1 cellular context compared by ENCODE assay signal in the genomic region with DNA sequence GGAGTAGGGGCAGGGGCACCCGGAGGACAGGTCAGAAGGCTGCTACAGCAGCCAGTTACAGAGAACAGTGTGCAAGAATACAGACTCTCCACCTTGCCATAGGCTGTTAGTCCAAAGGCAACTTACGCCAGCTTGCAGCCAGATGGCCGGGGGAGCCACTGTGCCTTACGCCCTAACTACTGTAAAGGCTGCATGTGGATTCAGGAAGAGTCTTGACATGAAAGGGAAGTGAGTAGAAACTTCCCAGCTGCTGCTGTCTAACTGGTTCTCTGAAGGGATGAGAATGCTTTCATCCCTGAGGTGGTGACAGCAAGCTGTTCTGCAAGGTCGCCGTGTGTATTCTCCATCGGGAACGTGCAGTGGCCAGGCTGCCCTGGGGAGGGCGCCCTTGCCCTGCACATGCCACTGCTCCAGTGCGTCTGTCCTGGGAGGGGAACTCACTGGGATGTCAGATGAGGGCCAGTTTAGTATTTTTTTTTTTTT.
TF ChIP-seq lines count a peak whose summit lies in the region.

No MANE protein-coding gene starts in this region.

TF ChIP-seq in HepG2, 621 proteins besides CTCF, POLR2A, EP300 and RAD21 (continued from another document and continues in another):
- TF ChIP-seq ZNF160 (CRISPR knock-in tag; IDR thresholded peaks at IDR 0.05), result no peak
- peak; percentile 55 for TF ChIP-seq GATAD1 (CRISPR knock-in tag; IDR thresholded peaks at IDR 0.05)
- TF ChIP-seq, protein P1, sequence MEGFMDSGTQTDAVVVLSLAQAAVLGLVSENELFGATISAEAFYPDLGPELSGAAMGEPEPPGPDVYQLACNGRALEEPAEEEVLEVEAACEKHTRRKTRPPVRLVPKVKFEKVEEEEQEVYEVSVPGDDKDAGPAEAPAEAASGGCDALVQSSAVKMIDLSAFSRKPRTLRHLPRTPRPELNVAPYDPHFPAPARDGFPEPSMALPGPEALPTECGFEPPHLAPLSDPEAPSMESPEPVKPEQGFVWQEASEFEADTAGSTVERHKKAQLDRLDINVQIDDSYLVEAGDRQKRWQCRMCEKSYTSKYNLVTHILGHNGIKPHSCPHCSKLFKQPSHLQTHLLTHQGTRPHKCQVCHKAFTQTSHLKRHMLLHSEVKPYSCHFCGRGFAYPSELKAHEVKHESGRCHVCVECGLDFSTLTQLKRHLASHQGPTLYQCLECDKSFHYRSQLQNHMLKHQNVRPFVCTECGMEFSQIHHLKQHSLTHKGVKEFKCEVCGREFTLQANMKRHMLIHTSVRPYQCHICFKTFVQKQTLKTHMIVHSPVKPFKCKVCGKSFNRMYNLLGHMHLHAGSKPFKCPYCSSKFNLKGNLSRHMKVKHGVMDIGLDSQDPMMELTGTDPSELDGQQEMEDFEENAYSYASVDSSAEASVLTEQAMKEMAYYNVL (CRISPR knock-in tag; IDR thresholded peaks at IDR 0.05; ENCODE audit: borderline replicate concordance), result 0 out of 2 replicates have a peak, but pooled peaks have one; percentile 18
- TF ChIP-seq, protein P2, sequence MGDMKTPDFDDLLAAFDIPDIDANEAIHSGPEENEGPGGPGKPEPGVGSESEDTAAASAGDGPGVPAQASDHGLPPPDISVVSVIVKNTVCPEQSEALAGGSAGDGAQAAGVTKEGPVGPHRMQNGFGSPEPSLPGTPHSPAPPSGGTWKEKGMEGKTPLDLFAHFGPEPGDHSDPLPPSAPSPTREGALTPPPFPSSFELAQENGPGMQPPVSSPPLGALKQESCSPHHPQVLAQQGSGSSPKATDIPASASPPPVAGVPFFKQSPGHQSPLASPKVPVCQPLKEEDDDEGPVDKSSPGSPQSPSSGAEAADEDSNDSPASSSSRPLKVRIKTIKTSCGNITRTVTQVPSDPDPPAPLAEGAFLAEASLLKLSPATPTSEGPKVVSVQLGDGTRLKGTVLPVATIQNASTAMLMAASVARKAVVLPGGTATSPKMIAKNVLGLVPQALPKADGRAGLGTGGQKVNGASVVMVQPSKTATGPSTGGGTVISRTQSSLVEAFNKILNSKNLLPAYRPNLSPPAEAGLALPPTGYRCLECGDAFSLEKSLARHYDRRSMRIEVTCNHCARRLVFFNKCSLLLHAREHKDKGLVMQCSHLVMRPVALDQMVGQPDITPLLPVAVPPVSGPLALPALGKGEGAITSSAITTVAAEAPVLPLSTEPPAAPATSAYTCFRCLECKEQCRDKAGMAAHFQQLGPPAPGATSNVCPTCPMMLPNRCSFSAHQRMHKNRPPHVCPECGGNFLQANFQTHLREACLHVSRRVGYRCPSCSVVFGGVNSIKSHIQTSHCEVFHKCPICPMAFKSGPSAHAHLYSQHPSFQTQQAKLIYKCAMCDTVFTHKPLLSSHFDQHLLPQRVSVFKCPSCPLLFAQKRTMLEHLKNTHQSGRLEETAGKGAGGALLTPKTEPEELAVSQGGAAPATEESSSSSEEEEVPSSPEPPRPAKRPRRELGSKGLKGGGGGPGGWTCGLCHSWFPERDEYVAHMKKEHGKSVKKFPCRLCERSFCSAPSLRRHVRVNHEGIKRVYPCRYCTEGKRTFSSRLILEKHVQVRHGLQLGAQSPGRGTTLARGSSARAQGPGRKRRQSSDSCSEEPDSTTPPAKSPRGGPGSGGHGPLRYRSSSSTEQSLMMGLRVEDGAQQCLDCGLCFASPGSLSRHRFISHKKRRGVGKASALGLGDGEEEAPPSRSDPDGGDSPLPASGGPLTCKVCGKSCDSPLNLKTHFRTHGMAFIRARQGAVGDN (CRISPR knock-in tag; IDR thresholded peaks at IDR 0.05), result peak; percentile 57
- TF ChIP-seq, protein P3, sequence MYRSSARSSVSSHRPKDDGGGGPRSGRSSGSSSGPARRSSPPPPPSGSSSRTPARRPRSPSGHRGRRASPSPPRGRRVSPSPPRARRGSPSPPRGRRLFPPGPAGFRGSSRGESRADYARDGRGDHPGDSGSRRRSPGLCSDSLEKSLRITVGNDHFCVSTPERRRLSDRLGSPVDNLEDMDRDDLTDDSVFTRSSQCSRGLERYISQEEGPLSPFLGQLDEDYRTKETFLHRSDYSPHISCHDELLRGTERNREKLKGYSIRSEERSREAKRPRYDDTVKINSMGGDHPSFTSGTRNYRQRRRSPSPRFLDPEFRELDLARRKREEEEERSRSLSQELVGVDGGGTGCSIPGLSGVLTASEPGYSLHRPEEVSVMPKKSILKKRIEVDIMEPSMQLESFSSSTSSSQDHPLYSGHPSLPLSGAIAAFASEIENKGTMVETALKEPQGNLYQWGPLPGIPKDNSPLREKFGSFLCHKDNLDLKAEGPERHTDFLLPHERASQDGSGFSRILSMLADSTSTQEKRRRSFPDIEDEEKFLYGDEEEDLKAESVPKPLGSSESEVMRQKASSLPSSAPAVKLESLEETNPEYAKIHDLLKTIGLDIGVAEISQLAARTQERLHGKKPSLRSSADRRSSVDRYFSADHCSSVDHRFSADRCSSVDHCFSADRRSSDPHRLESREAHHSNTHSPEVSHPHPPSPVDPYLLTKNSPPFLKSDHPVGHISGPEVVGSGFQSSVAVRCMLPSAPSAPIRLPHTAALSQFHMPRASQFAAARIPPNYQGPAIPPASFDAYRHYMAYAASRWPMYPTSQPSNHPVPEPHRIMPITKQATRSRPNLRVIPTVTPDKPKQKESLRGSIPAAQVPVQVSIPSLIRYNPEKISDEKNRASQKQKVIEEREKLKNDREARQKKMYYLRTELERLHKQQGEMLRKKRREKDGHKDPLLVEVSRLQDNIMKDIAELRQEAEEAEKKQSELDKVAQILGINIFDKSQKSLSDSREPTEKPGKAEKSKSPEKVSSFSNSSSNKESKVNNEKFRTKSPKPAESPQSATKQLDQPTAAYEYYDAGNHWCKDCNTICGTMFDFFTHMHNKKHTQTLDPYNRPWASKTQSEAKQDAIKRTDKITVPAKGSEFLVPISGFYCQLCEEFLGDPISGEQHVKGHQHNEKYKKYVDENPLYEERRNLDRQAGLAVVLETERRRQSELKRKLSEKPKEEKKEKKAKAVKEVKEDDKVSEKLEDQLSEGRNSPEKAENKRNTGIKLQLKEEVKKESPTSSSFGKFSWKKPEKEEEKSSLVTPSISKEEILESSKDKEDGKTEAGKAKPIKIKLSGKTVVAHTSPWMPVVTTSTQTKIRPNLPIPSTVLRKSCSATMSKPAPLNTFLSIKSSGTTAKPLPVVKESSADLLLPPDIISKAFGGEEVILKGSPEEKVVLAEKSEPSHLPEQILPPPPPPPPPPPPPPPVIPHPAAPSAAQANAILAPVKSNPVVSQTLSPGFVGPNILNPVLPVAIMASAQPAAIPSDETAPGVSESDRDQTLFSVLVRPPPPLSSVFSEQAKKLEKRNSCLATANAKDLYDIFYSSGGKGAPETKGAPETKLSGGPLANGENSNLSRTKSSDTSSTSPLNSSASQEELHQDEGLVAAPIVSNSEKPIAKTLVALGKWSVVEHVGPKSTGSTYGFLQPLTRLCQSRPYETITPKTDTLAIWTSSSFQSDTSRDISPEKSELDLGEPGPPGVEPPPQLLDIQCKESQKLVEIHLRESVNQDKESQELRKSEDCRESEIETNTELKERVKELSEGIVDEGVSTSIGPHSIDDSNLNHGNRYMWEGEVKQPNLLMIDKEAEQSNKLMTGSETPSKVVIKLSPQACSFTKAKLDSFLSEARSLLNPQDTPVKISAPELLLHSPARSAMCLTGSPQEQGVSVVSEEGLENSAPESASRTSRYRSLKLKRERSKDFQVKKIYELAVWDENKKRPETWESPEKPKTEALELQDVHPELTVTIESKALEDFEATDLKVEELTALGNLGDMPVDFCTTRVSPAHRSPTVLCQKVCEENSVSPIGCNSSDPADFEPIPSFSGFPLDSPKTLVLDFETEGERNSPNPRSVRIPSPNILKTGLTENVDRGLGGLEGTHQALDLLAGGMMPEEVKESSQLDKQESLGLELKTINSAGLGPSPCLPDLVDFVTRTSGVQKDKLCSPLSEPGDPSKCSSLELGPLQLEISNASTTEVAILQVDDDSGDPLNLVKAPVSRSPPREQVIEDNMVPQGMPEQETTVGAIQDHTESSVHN (CRISPR knock-in tag; IDR thresholded peaks at IDR 0.05), result 0 out of 2 replicates have a peak, but pooled peaks have one; percentile 45
- TF ChIP-seq, protein P4, sequence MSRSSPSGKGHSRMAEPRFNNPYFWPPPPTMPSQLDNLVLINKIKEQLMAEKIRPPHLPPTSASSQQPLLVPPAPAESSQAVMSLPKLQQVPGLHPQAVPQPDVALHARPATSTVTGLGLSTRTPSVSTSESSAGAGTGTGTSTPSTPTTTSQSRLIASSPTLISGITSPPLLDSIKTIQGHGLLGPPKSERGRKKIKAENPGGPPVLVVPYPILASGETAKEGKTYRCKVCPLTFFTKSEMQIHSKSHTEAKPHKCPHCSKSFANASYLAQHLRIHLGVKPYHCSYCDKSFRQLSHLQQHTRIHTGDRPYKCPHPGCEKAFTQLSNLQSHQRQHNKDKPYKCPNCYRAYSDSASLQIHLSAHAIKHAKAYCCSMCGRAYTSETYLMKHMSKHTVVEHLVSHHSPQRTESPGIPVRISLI (CRISPR knock-in tag; IDR thresholded peaks at IDR 0.05; ENCODE audit: borderline replicate concordance), result peak; percentile 48; the same call in 1 of the 2 replicates
- TF ChIP-seq AHR (CRISPR knock-in tag; IDR thresholded peaks at IDR 0.05), result no peak
- TF ChIP-seq, protein P5, sequence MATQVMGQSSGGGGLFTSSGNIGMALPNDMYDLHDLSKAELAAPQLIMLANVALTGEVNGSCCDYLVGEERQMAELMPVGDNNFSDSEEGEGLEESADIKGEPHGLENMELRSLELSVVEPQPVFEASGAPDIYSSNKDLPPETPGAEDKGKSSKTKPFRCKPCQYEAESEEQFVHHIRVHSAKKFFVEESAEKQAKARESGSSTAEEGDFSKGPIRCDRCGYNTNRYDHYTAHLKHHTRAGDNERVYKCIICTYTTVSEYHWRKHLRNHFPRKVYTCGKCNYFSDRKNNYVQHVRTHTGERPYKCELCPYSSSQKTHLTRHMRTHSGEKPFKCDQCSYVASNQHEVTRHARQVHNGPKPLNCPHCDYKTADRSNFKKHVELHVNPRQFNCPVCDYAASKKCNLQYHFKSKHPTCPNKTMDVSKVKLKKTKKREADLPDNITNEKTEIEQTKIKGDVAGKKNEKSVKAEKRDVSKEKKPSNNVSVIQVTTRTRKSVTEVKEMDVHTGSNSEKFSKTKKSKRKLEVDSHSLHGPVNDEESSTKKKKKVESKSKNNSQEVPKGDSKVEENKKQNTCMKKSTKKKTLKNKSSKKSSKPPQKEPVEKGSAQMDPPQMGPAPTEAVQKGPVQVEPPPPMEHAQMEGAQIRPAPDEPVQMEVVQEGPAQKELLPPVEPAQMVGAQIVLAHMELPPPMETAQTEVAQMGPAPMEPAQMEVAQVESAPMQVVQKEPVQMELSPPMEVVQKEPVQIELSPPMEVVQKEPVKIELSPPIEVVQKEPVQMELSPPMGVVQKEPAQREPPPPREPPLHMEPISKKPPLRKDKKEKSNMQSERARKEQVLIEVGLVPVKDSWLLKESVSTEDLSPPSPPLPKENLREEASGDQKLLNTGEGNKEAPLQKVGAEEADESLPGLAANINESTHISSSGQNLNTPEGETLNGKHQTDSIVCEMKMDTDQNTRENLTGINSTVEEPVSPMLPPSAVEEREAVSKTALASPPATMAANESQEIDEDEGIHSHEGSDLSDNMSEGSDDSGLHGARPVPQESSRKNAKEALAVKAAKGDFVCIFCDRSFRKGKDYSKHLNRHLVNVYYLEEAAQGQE (IDR thresholded peaks at IDR 0.05; ENCODE audit: borderline replicate concordance in 1 of 2, low read depth in 1 of 2, low read length in 2 of 2), result no peak
- TF ChIP-seq TOPORS (CRISPR knock-in tag; IDR thresholded peaks at IDR 0.05), result no peak
- TF ChIP-seq BHLHE40 (IDR thresholded peaks at IDR 0.05; ENCODE audit: low read length), result peak; percentile 32; the same call in 1 of the 2 replicates
- no peak for TF ChIP-seq SOX6 (IDR thresholded peaks at IDR 0.05)
- peak; percentile 33; the same call in 1 of the 2 replicates for TF ChIP-seq SOX6 (CRISPR knock-in tag; IDR thresholded peaks at IDR 0.05)
- TF ChIP-seq SMC3 (IDR thresholded peaks at IDR 0.05; ENCODE audit: low read length), result peak; percentile 59
- TF ChIP-seq, protein P6, sequence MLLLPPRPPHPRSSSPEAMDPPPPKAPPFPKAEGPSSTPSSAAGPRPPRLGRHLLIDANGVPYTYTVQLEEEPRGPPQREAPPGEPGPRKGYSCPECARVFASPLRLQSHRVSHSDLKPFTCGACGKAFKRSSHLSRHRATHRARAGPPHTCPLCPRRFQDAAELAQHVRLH (CRISPR knock-in tag; IDR thresholded peaks at IDR 0.05; ENCODE audit: borderline replicate concordance, low read depth), result peak; percentile 62; the same call in 1 of the 2 replicates
- TF ChIP-seq TBX3 (IDR thresholded peaks at IDR 0.05; ENCODE audit: borderline replicate concordance), result no peak
- peak; percentile 36; the same call in 1 of the 2 replicates for TF ChIP-seq ZNF768 (CRISPR knock-in tag; IDR thresholded peaks at IDR 0.05)
- 0 out of 2 replicates have a peak, but pooled peaks have one; percentile 59 for TF ChIP-seq CHCHD3 (CRISPR knock-in tag; IDR thresholded peaks at IDR 0.05)
- TF ChIP-seq ZNF713 (CRISPR knock-in tag; IDR thresholded peaks at IDR 0.05), result peak; percentile 81; the same call in 1 of the 2 replicates
- no peak for TF ChIP-seq KMT2B (CRISPR knock-in tag; IDR thresholded peaks at IDR 0.05)
- TF ChIP-seq NR2F6 (IDR thresholded peaks at IDR 0.05), result no peak
- peak; percentile 56 for TF ChIP-seq NR2F6 (CRISPR knock-in tag; IDR thresholded peaks at IDR 0.05)
- TF ChIP-seq, protein P7, sequence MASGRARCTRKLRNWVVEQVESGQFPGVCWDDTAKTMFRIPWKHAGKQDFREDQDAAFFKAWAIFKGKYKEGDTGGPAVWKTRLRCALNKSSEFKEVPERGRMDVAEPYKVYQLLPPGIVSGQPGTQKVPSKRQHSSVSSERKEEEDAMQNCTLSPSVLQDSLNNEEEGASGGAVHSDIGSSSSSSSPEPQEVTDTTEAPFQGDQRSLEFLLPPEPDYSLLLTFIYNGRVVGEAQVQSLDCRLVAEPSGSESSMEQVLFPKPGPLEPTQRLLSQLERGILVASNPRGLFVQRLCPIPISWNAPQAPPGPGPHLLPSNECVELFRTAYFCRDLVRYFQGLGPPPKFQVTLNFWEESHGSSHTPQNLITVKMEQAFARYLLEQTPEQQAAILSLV (CRISPR knock-in tag; IDR thresholded peaks at IDR 0.05; ENCODE audit: borderline replicate concordance), result no peak
- peak; percentile 83 for TF ChIP-seq TEAD3 (CRISPR knock-in tag; optimal IDR thresholded peaks at IDR 0.05; ENCODE audit: borderline replicate concordance)
- TF ChIP-seq, protein P8, sequence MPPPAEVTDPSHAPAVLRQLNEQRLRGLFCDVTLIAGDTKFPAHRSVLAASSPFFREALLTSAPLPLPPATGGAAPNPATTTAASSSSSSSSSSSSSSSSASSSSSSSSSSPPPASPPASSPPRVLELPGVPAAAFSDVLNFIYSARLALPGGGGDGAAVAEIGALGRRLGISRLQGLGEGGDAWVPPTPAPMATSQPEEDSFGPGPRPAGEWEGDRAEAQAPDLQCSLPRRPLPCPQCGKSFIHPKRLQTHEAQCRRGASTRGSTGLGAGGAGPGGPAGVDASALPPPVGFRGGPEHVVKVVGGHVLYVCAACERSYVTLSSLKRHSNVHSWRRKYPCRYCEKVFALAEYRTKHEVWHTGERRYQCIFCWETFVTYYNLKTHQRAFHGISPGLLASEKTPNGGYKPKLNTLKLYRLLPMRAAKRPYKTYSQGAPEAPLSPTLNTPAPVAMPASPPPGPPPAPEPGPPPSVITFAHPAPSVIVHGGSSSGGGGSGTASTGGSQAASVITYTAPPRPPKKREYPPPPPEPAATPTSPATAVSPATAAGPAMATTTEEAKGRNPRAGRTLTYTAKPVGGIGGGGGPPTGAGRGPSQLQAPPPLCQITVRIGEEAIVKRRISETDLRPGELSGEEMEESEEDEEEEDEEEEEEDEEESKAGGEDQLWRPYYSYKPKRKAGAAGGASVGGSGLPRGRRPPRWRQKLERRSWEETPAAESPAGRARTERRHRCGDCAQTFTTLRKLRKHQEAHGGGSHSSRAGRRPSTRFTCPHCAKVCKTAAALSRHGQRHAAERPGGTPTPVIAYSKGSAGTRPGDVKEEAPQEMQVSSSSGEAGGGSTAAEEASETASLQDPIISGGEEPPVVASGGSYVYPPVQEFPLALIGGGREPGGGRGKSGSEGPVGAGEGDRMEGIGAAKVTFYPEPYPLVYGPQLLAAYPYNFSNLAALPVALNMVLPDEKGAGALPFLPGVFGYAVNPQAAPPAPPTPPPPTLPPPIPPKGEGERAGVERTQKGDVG (CRISPR knock-in tag; IDR thresholded peaks at IDR 0.05; ENCODE audit: borderline replicate concordance), result peak; percentile 61; the same call in 1 of the 2 replicates
- no peak for TF ChIP-seq EED (CRISPR knock-in tag; IDR thresholded peaks at IDR 0.05)
- no peak for TF ChIP-seq ONECUT2 (CRISPR knock-in tag; IDR thresholded peaks at IDR 0.05)
- TF ChIP-seq POLR2G (IDR thresholded peaks at IDR 0.05; ENCODE audit: low read depth, low read length), result no peak
